9 cellular contexts compared by ENCODE assay signal in the genomic region with DNA sequence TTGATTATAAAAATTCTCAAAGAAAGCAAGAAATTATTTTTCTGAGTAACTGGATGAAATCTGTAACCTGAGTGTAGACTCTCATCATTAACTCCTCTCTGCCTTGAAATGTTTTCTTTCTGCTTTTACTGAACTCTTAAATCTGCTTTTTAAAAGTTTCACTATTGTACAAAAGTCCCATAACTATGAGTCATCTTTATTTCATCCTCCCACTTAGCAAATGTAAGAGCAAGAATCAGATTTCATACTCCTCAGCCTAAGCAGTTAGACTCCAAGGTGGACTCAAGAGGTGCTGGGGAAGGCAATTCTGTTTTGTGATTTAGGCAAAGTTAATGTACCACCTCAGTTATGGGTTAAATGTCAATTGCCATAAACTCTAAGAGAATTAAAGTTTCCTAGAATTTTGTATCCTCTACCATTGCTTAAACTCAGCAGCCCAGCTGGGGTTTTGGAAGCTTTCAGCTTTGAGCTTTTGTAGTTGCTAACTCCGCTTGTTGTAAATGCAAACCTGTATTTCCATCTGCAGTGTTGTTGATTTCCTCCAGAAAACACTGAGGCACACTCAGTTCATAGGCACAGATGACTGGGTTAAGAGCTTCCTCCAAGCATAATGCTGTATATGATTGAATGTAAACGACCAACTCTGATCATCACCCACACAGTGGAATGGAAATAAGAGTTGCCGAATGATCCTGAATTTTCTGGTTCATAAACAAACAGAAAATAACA.
DNase-seq lines count a peak whose midpoint lies in the region; ATAC-seq and TF ChIP-seq lines count a peak whose summit lies in the region.
"Had no signal": no experiment of that assay in that cellular context is flagged by ENCODE, and none has a peak within 500 bp of the region (broad histone marks: within the 10 kb centered on the region; RNA-seq: fewer than 3 reads in every experiment).

No MANE protein-coding gene starts in this region.

- no peak for DNase-seq in activated naive CD4-positive, alpha-beta T cell treated with anti-CD3 and anti-CD28 coated beads for 36 hours
- no peak for DNase-seq in activated naive CD4-positive, alpha-beta T cell treated with anti-CD3 and anti-CD28 coated beads, Interleukin-2, amount 10 ng/mL, durations not matched to agents 7 days and 5 days
- DNase-seq in astrocyte of the cerebellum (ENCODE audit: low read depth) (peak; percentile 12), brain microvascular endothelial cell (no peak), SIG-M5 treated with dmso at 0.1 percent for 504 hours (lab: John Stamatoyannopoulos, UW; ENCODE audit: unreplicated experiment) (no peak)
- DNase-seq in stimulated activated naive CD8-positive, alpha-beta T cell treated with anti-CD3 and anti-CD28 coated beads, Interleukin-15, amount 100 ng/mL, for 72 hours = no peak

- H3K36me3 Mint-ChIP-seq in activated naive CD4-positive, alpha-beta T cell treated with anti-CD3 and anti-CD28 coated beads for 36 hours (ENCODE audit: low read depth) = peaks cover 6% of the 10 kb centered on the region
- H3K36me3 Mint-ChIP-seq in activated naive CD4-positive, alpha-beta T cell treated with anti-CD3 and anti-CD28 coated beads, Interleukin-2, amount 10 ng/mL, durations not matched to agents 7 days and 5 days = peaks cover 29% of the 10 kb centered on the region

- intact Hi-C loops in activated naive CD4-positive, alpha-beta T cell treated with anti-CD3 and anti-CD28 coated beads for 36 hours (cut with micrococcal nuclease) = loop anchor here (1.0 to 10.0 kb wide), 7 partner anchors 8 to 1014 kb away; no protein-coding TSS in a partner anchor

- H3K27ac ChIP-seq in brain microvascular endothelial cell = no peak overlapping the region
- H3K27ac ChIP-seq: SJCRH30 had no signal

- in situ Hi-C loops in astrocyte of the cerebellum (cut with HindIII; ENCODE audit: low sequenced_read_pairs) (no loop called here), brain microvascular endothelial cell (cut with HindIII; ENCODE audit: low pct_ligation_motif_present, low sequenced_read_pairs) (no loop called here)

- no peaks in the 10 kb centered on the region for H3K9me3 Mint-ChIP-seq in activated naive CD4-positive, alpha-beta T cell treated with anti-CD3 and anti-CD28 coated beads for 36 hours
- H3K9me3 Mint-ChIP-seq in activated naive CD4-positive, alpha-beta T cell treated with anti-CD3 and anti-CD28 coated beads, Interleukin-2, amount 10 ng/mL, durations not matched to agents 7 days and 5 days = no peaks in the 10 kb centered on the region
- no peaks in the 10 kb centered on the region for H3K9me3 Mint-ChIP-seq in stimulated activated naive CD8-positive, alpha-beta T cell treated with anti-CD3 and anti-CD28 coated beads, Interleukin-15, amount 100 ng/mL, for 72 hours

- H3K4me1 Mint-ChIP-seq in activated naive CD4-positive, alpha-beta T cell treated with anti-CD3 and anti-CD28 coated beads for 36 hours (ENCODE audit: low read depth) = peaks cover 47% of the 10 kb centered on the region
- H3K4me1 Mint-ChIP-seq in activated naive CD4-positive, alpha-beta T cell treated with anti-CD3 and anti-CD28 coated beads, Interleukin-2, amount 10 ng/mL, durations not matched to agents 7 days and 5 days = peaks cover 2% of the 10 kb centered on the region
- H3K4me1 Mint-ChIP-seq in stimulated activated naive CD8-positive, alpha-beta T cell treated with anti-CD3 and anti-CD28 coated beads, Interleukin-15, amount 100 ng/mL, for 72 hours = peaks cover 39% of the 10 kb centered on the region

- H3K27me3 ChIP-seq in brain microvascular endothelial cell (replicated peaks) = no peaks in the 10 kb centered on the region
- H3K27me3 ChIP-seq: SJCRH30 had no signal

- H3K4me3 Mint-ChIP-seq in activated naive CD4-positive, alpha-beta T cell treated with anti-CD3 and anti-CD28 coated beads for 36 hours = no peak overlapping the region
- no peak overlapping the region for H3K4me3 Mint-ChIP-seq in activated naive CD4-positive, alpha-beta T cell treated with anti-CD3 and anti-CD28 coated beads, Interleukin-2, amount 10 ng/mL, durations not matched to agents 7 days and 5 days
- H3K4me3 Mint-ChIP-seq in stimulated activated naive CD8-positive, alpha-beta T cell treated with anti-CD3 and anti-CD28 coated beads, Interleukin-15, amount 100 ng/mL, for 72 hours = peak overlapping the region in 1 of 2 donors; percentile 6

- peak; percentile 77 for ATAC-seq in HG02938 (IDR thresholded peaks at IDR 0.05; ENCODE audit: unreplicated experiment)
- peak; percentile 93 for ATAC-seq in stimulated activated naive CD8-positive, alpha-beta T cell treated with anti-CD3 and anti-CD28 coated beads, Interleukin-15, amount 100 ng/mL, for 72 hours
- ATAC-seq in HG02763 (IDR thresholded peaks at IDR 0.05; ENCODE audit: unreplicated experiment) = no peak

- no peaks in the 10 kb centered on the region for H3K27me3 Mint-ChIP-seq in activated naive CD4-positive, alpha-beta T cell treated with anti-CD3 and anti-CD28 coated beads for 36 hours (ENCODE audit: low read depth)
- H3K27me3 Mint-ChIP-seq in activated naive CD4-positive, alpha-beta T cell treated with anti-CD3 and anti-CD28 coated beads, Interleukin-2, amount 10 ng/mL, durations not matched to agents 7 days and 5 days = no peaks in the 10 kb centered on the region
- no peaks in the 10 kb centered on the region for H3K27me3 Mint-ChIP-seq in stimulated activated naive CD8-positive, alpha-beta T cell treated with anti-CD3 and anti-CD28 coated beads, Interleukin-15, amount 100 ng/mL, for 72 hours

- H3K27ac Mint-ChIP-seq in activated naive CD4-positive, alpha-beta T cell treated with anti-CD3 and anti-CD28 coated beads for 36 hours = peak overlapping the region; percentile 11
- no peak overlapping the region for H3K27ac Mint-ChIP-seq in activated naive CD4-positive, alpha-beta T cell treated with anti-CD3 and anti-CD28 coated beads, Interleukin-2, amount 10 ng/mL, durations not matched to agents 7 days and 5 days
- no peak overlapping the region for H3K27ac Mint-ChIP-seq in stimulated activated naive CD8-positive, alpha-beta T cell treated with anti-CD3 and anti-CD28 coated beads, Interleukin-15, amount 100 ng/mL, for 72 hours

- H3K4me3 ChIP-seq in astrocyte of the cerebellum (ENCODE audit: low read depth, low read length) = no peak overlapping the region
- no peak overlapping the region for H3K4me3 ChIP-seq in brain microvascular endothelial cell (ENCODE audit: low read depth, low read length)
- H3K4me3 ChIP-seq: SJCRH30 had no signal

- CTCF ChIA-PET in activated naive CD4-positive, alpha-beta T cell treated with anti-CD3 and anti-CD28 coated beads for 36 hours (lab: Charles Lee) = interaction anchor here (0.9 to 1.0 kb wide), 2 partner anchors 15 to 236 kb away, joined by 3 to 5 read pairs; no protein-coding TSS in a partner anchor
- CTCF ChIA-PET in activated naive CD4-positive, alpha-beta T cell treated with anti-CD3 and anti-CD28 coated beads, Interleukin-2, amount 10 ng/mL, durations not matched to agents 7 days and 5 days (lab: Charles Lee) = no interaction called here

- no peak for TF ChIP-seq CTCF in astrocyte of the cerebellum (IDR thresholded peaks at IDR 0.05; ENCODE audit: low read depth, low read length, missing control alignments)
- TF ChIP-seq CTCF in brain microvascular endothelial cell (IDR thresholded peaks at IDR 0.05; ENCODE audit: low read depth, low read length, missing control alignments) = no peak

- no peaks in the 10 kb centered on the region for H3K36me3 ChIP-seq in brain microvascular endothelial cell (replicated peaks)
- H3K36me3 ChIP-seq: SJCRH30 had no signal
